Comparison of ENCODE assay signal across 8 cellular contexts in the genomic region with DNA sequence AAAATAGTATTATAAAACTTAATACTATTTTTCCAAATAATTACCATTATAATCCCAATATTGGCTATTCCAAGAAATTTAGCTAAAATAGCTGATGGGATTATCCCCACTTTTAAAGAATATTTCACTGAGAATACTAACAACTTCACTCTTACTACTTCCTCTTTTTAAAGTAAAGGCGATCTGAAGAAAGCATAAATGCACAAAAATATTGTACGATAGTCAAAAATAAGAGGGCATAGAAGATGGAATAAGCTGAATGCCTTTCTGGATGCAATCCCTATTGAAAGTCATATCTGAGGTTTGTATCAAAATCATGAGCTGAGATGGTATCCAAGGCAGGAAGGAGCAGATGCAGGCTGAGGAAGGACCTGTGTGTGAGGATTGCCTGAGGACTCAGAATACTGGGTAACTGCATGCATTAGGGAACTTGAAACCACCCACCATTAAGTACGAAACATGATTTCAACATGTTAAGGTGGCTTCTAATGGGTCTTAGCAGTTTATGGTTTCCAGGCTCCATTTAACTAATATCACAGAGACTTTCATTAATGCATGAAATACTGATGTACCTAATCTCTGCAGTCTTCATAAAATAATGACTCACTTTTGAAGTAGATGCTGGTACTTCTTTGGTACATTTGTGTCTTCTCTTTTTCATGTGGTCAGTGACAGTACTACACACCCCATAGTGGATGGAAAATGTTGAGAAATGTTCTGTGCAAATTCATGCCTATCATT. TPM values are rescaled to one million over a fixed set of nuclear protein-coding genes. Genes with fewer than 3 reads are reported as not detected.
DNase-seq lines count a peak whose midpoint lies in the region; ATAC-seq, FAIRE-seq and TF ChIP-seq lines count a peak whose summit lies in the region.

No MANE protein-coding gene starts in this region.

- H3K9me3 ChIP-seq in OCI-LY1 (ENCODE audit: low read length) (no peaks in the 10 kb centered on the region), right lobe of liver (no peaks in the 10 kb centered on the region)

- DNase-seq in right lobe of liver (no peak), C1 segment of cervical spinal cord (lab: John Stamatoyannopoulos, UW) (no peak), frontal cortex (ENCODE audit: low spot score in 2 of 2) (no peak)
- no peak for DNase-seq in stimulated activated naive CD4-positive, alpha-beta T cell treated with Interleukin-2 at 50 U/mL for 16 hours (lab: John Stamatoyannopoulos, UW)
- no peak for DNase-seq in activated CD4-positive, CD25-positive, alpha-beta regulatory T cell treated with anti-CD3 and anti-CD28 coated beads, Interleukin-2, amount 50 U/mL, for 72 hours

- intact Hi-C loops in right lobe of liver (cut with DNase I), result no loop called here

- peak; percentile 16 for TF ChIP-seq POLR2A in right lobe of liver (IDR thresholded peaks at IDR 0.05)

- 73% methylated on average over 3 of the region's 3 CpGs for WGBS in right lobe of liver (ENCODE audit: insufficient coverage, low coverage, low lambda C conversion rate, missing lambda C conversion rate)

- ATAC-seq in GM18867 (IDR thresholded peaks at IDR 0.05; ENCODE audit: unreplicated experiment), result peak; percentile 53
- peak; percentile 55 for ATAC-seq in HG02798 (IDR thresholded peaks at IDR 0.05; ENCODE audit: poor library complexity, unreplicated experiment)
- ATAC-seq in right lobe of liver, result peak in 3 of 4 donors; percentile 40 to 64 (median 44)

- no peaks in the 10 kb centered on the region for H3K79me2 ChIP-seq in OCI-LY1 (ENCODE audit: insufficient read depth, low read length)

- no peaks in the 10 kb centered on the region for H3K9me2 ChIP-seq in OCI-LY1 (ENCODE audit: low read depth, low read length)

- H3K9ac ChIP-seq in OCI-LY1 (ENCODE audit: low read length), result peak overlapping the region; percentile 2; the same call in 1 of the 2 replicates

- peak; percentile 38; the same call in 1 of the 2 replicates for TF ChIP-seq CTCF in OCI-LY1 (IDR thresholded peaks at IDR 0.05; ENCODE audit: low read length)
- TF ChIP-seq CTCF in right lobe of liver (IDR thresholded peaks at IDR 0.05), result peak in 1 of 4 donors; percentile 17

- no peak for FAIRE-seq in frontal cortex (lab: Jason Lieb, UNC)

- H3K4me1 ChIP-seq in OCI-LY1 (ENCODE audit: insufficient read depth, low read length, severe bottlenecking) (peaks cover 28% of the 10 kb centered on the region), right lobe of liver (no peaks in the 10 kb centered on the region)

- H3K4me3 ChIP-seq in OCI-LY1 (ENCODE audit: low read depth, low read length, poor library complexity, severe bottlenecking), result peak overlapping the region; percentile 14
- H3K4me3 ChIP-seq in right lobe of liver, result no peak overlapping the region

- peak overlapping the region; percentile 80 for H3K27ac ChIP-seq in OCI-LY1 (ENCODE audit: low read depth, low read length, poor library complexity, severe bottlenecking)
- peak overlapping the region in 1 of 3 donors; percentile 14 for H3K27ac ChIP-seq in right lobe of liver

- H3K27me3 ChIP-seq in OCI-LY1 (ENCODE audit: insufficient read depth, low read length), result no peaks in the 10 kb centered on the region
- no peaks in the 10 kb centered on the region for H3K27me3 ChIP-seq in right lobe of liver

- H2AFZ ChIP-seq in OCI-LY1 (ENCODE audit: low read length), result no peak overlapping the region

- H4K20me1 ChIP-seq in OCI-LY1 (ENCODE audit: insufficient read depth, low read length), result no peaks in the 10 kb centered on the region

- H3K36me3 ChIP-seq in OCI-LY1 (ENCODE audit: insufficient read depth, low read length) (no peaks in the 10 kb centered on the region), right lobe of liver (no peaks in the 10 kb centered on the region)

- no peaks in the 10 kb centered on the region; the same call in 1 of the 2 replicates for H3F3A ChIP-seq in OCI-LY1 (ENCODE audit: insufficient read depth, low read length)

- H3K4me2 ChIP-seq in OCI-LY1 (ENCODE audit: low read length), result peak overlapping the region; percentile 52

RNA-seq across cellular contexts. Expression of a gene that starts 29.6 kb away (rescaled TPM):
- 10 to 100 TPM in 3 of 6 experiments, 1 to 10 TPM in 3; 2.6 to 29.8 (median 9.5) TPM for total RNA-seq in right lobe of liver
- 6.5 TPM for total RNA-seq in frontal cortex
